23 cellular contexts compared by ENCODE assay signal in the genomic region with DNA sequence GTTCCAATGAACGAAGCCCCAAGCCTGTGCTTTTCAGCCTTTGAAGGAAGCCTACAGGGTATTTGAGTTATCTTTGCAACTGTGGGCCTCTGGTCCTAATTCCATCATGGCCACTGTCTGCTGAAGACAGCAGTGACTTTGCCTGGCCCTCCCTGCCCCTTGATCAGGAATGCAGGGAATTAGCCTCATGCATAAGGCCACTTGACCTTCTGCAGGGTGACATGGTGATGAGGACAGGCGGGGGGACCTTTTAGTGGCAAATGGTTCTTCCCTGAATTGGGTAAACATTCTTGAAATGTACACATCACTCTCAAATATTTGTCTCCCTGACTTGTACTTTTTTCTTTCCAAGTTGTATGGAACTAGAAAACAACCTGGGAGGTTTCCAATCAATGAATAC. TPM values are rescaled to one million over a fixed set of nuclear protein-coding genes. Genes with fewer than 3 reads are reported as not detected.
DNase-seq lines count a peak whose midpoint lies in the region; ATAC-seq and TF ChIP-seq lines count a peak whose summit lies in the region.
"Had no signal": no experiment of that assay in that cellular context is flagged by ENCODE, and none has a peak within 500 bp of the region (broad histone marks: within the 10 kb centered on the region; RNA-seq: fewer than 3 reads in every experiment).

No MANE protein-coding gene starts in this region.

- no peaks in the 10 kb centered on the region for H4K20me1 ChIP-seq in IMR-90 (ENCODE audit: insufficient read depth, low read length)
- H4K20me1 ChIP-seq: BLaER1 treated with 17β-estradiol and CSF1 and Interleukin-3, amounts not matched to agents 10 nM and 100 nM had no signal

- dilution Hi-C loops in IMR-90 (cut with HindIII; ENCODE audit: low sequenced_read_pairs, unreplicated experiment): no loop called here

- H3K4me1 ChIP-seq in Caco-2: peaks cover 24% of the 10 kb centered on the region
- no peaks in the 10 kb centered on the region for H3K4me1 ChIP-seq in IMR-90 (ENCODE audit: control insufficient read depth, insufficient read depth, low read length)
- no peaks in the 10 kb centered on the region for H3K4me1 ChIP-seq in trophoblast cell (ENCODE audit: control insufficient read depth in 1 of 2, insufficient read depth in 2 of 2, low read length in 2 of 2)
- H3K4me1 ChIP-seq: BLaER1 treated with 17β-estradiol and CSF1 and Interleukin-3, amounts not matched to agents 10 nM and 100 nM had no signal

- POLR2A ChIA-PET in Caco-2 (lab: Charles Lee): no interaction called here
- POLR2A ChIA-PET in IMR-90 (lab: Charles Lee; ENCODE audit: unreplicated experiment): no interaction called here

- H4K12ac ChIP-seq in trophoblast cell (ENCODE audit: low read depth, low read length): no peak overlapping the region

- H3K4me2 ChIP-seq in IMR-90 (ENCODE audit: low read depth, low read length): no peak overlapping the region
- no peak overlapping the region for H3K4me2 ChIP-seq in trophoblast cell (ENCODE audit: low read length)
- H3K4me2 ChIP-seq: BLaER1 treated with 17β-estradiol and CSF1 and Interleukin-3, amounts not matched to agents 10 nM and 100 nM had no signal

- H3K27ac Mint-ChIP-seq in Caco-2 (ENCODE audit: unreplicated experiment) (peak overlapping the region; percentile 53), natural killer cell (no peak overlapping the region)
- H3K27ac Mint-ChIP-seq in activated CD4-positive, alpha-beta T cell treated with anti-CD3 and anti-CD28 coated beads, Interleukin-2, amount 10 ng/mL, durations not matched to agents 24 days and 14 days: no peak overlapping the region
- H3K27ac Mint-ChIP-seq: B cell; CD4-positive, alpha-beta T cell; CD8-positive, alpha-beta T cell had no signal

- H3K9ac ChIP-seq in IMR-90 (ENCODE audit: low read depth, low read length) (no peak overlapping the region), trophoblast cell (ENCODE audit: low read length) (peak overlapping the region; percentile 4)
- H3K9ac ChIP-seq: BLaER1 treated with 17β-estradiol and CSF1 and Interleukin-3, amounts not matched to agents 10 nM and 100 nM had no signal

- H3K79me1 ChIP-seq in IMR-90 (ENCODE audit: low read depth in 1 of 2, low read length in 2 of 2): no peaks in the 10 kb centered on the region
- no peaks in the 10 kb centered on the region for H3K79me1 ChIP-seq in trophoblast cell (ENCODE audit: low read length)

- H3K36me3 Mint-ChIP-seq in Caco-2 (ENCODE audit: insufficient read depth, unreplicated experiment) (no peaks in the 10 kb centered on the region), natural killer cell (no peaks in the 10 kb centered on the region)
- H3K36me3 Mint-ChIP-seq in activated CD4-positive, alpha-beta T cell treated with anti-CD3 and anti-CD28 coated beads, Interleukin-2, amount 10 ng/mL, durations not matched to agents 24 days and 14 days (ENCODE audit: low read depth): peaks cover 1% of the 10 kb centered on the region
- H3K36me3 Mint-ChIP-seq: CD8-positive, alpha-beta T cell had no signal

- no peak overlapping the region for H2BK120ac ChIP-seq in IMR-90 (ENCODE audit: low read depth, low read length)
- H2BK120ac ChIP-seq in trophoblast cell (ENCODE audit: insufficient read depth, low read length, poor library complexity): no peak overlapping the region

- H3K14ac ChIP-seq in IMR-90 (replicated peaks; ENCODE audit: low read depth, low read length): no peak overlapping the region
- H3K14ac ChIP-seq in trophoblast cell (ENCODE audit: low read length): no peak overlapping the region

- no peak for TF ChIP-seq POLR2A in IMR-90 (IDR thresholded peaks at IDR 0.05; ENCODE audit: low read depth, low read length)

- no peak overlapping the region for H3K27ac ChIP-seq in IMR-90 (ENCODE audit: insufficient read depth, low read length)
- H3K27ac ChIP-seq in trophoblast cell (ENCODE audit: low read depth, low read length): no peak overlapping the region
- H3K27ac ChIP-seq: BLaER1 treated with 17β-estradiol and CSF1 and Interleukin-3, amounts not matched to agents 10 nM and 100 nM; C4-2B had no signal

- H3K23ac ChIP-seq in IMR-90 (ENCODE audit: low read depth, low read length) (no peak overlapping the region), trophoblast cell (ENCODE audit: low read length) (no peak overlapping the region)

- no peak overlapping the region for H3K18ac ChIP-seq in IMR-90 (ENCODE audit: low read depth, low read length)
- no peak overlapping the region for H3K18ac ChIP-seq in trophoblast cell (ENCODE audit: low read length)

- ATAC-seq in IMR-90 (ENCODE audit: low read depth) (no peak), GM21381 (IDR thresholded peaks at IDR 0.05; ENCODE audit: unreplicated experiment) (no peak), natural killer cell (no peak)
- ATAC-seq: CD8-positive, alpha-beta T cell had no signal

- H2BK12ac ChIP-seq in trophoblast cell (ENCODE audit: low read length): no peak overlapping the region

- H2AK5ac ChIP-seq in IMR-90 (ENCODE audit: low read depth, low read length) (no peak overlapping the region), trophoblast cell (ENCODE audit: low read length) (no peak overlapping the region)

- no peak overlapping the region for H2BK15ac ChIP-seq in IMR-90 (ENCODE audit: low read depth, low read length)

- in situ Hi-C loops in IMR-90 (cut with MboI; ENCODE audit: low sequenced_read_pairs): no loop called here

- H3K36me3 ChIP-seq in Caco-2 (ENCODE audit: control insufficient read depth, insufficient read depth, low read length) (peaks cover 2% of the 10 kb centered on the region), IMR-90 (ENCODE audit: control insufficient read depth, insufficient read depth, low read length) (no peaks in the 10 kb centered on the region), trophoblast cell (ENCODE audit: control insufficient read depth in 1 of 2, insufficient read depth in 2 of 2, low read length in 2 of 2) (no peaks in the 10 kb centered on the region)
- H3K36me3 ChIP-seq: BLaER1 treated with 17β-estradiol and CSF1 and Interleukin-3, amounts not matched to agents 10 nM and 100 nM had no signal

- CTCF ChIA-PET in Caco-2 (lab: Charles Lee) (no interaction called here), IMR-90 (lab: Yijun Ruan, JAX) (no interaction called here)

- TF ChIP-seq RAD21 in IMR-90 (IDR thresholded peaks at IDR 0.05; ENCODE audit: low read length): no peak

- H3K56ac ChIP-seq in IMR-90 (ENCODE audit: extremely low read depth, insufficient read depth, low read length): no peak overlapping the region

- H3K27me3 Mint-ChIP-seq in Caco-2 (ENCODE audit: insufficient read depth, unreplicated experiment): no peaks in the 10 kb centered on the region
- H3K27me3 Mint-ChIP-seq in activated CD4-positive, alpha-beta T cell treated with anti-CD3 and anti-CD28 coated beads, Interleukin-2, amount 10 ng/mL, durations not matched to agents 24 days and 14 days: peaks cover 39% of the 10 kb centered on the region
- H3K27me3 Mint-ChIP-seq in natural killer cell (ENCODE audit: low read depth in 2 of 2): peaks cover 22 to 27% of the 10 kb centered on the region in 2 donors

- H3K27me3 ChIP-seq in Caco-2 (replicated peaks; ENCODE audit: control insufficient read depth, insufficient read depth, low read length) (no peaks in the 10 kb centered on the region), IMR-90 (ENCODE audit: control insufficient read depth, insufficient read depth, low read length) (peaks cover 29% of the 10 kb centered on the region), trophoblast cell (ENCODE audit: insufficient read depth, low read length) (no peaks in the 10 kb centered on the region)
- H3K27me3 ChIP-seq: BLaER1 treated with 17β-estradiol and CSF1 and Interleukin-3, amounts not matched to agents 10 nM and 100 nM had no signal

- no peak for TF ChIP-seq CTCF in Caco-2 (IDR thresholded peaks at IDR 0.05; ENCODE audit: insufficient read depth in 1 of 2, low read depth in 1 of 2, low read length in 1 of 2, severe bottlenecking in 1 of 2, unreplicated experiment in 1 of 2)
- no peak for TF ChIP-seq CTCF in IMR-90 (conservative IDR thresholded peaks at IDR 0.05; ENCODE audit: low read depth, low read length)
- TF ChIP-seq CTCF in natural killer cell (IDR thresholded peaks at IDR 0.05): no peak

- peaks cover 4% of the 10 kb centered on the region; the same call in 1 of the 2 replicates for H3K9me3 ChIP-seq in Caco-2
- peaks cover 4% of the 10 kb centered on the region for H3K9me3 ChIP-seq in IMR-90 (ENCODE audit: control insufficient read depth, insufficient read depth, low read length)
- H3K9me3 ChIP-seq in trophoblast cell (ENCODE audit: insufficient read depth, low read depth, low read length): peaks cover 1% of the 10 kb centered on the region

- peak; percentile 7 for DNase-seq in AG20443 (ENCODE audit: low spot score)
- peak; percentile 80 to 89 for DNase-seq in Caco-2
- no peak for DNase-seq in IMR-90
- DNase-seq in trophoblast cell: no peak
- DNase-seq in activated CD4-positive, alpha-beta T cell treated with anti-CD3 and anti-CD28 coated beads, Interleukin-2, amount 10 ng/mL, durations not matched to agents 24 days and 14 days: no peak
- DNase-seq in natural killer cell: no peak
- DNase-seq in NCI-H526 treated with DMSO at 0.1 percent for 48 hours (lab: John Stamatoyannopoulos, UW): no peak
- DNase-seq: 8988T; ACHN; AML-193; CD4-positive, alpha-beta T cell; CD8-positive, alpha-beta T cell; DMS 273 treated with DMSO at 0.1 percent for 48 hours; DMS153; DMS53; DMS79; DND-41; EL; GDM1 had no signal

- BruUV-seq in Caco-2 (replicated peaks; lab: Mats Ljungman, UMichigan) (no TSS peak), IMR-90 (replicated peaks; lab: Mats Ljungman, UMichigan) (no TSS peak)

- H3K79me2 ChIP-seq in trophoblast cell (ENCODE audit: control insufficient read depth, insufficient read depth, low read length, poor library complexity): no peaks in the 10 kb centered on the region

- H3K4me3 Mint-ChIP-seq in Caco-2 (ENCODE audit: unreplicated experiment) (no peak overlapping the region), natural killer cell (no peak overlapping the region)
- H3K4me3 Mint-ChIP-seq in activated CD4-positive, alpha-beta T cell treated with anti-CD3 and anti-CD28 coated beads, Interleukin-2, amount 10 ng/mL, durations not matched to agents 24 days and 14 days: no peak overlapping the region
- H3K4me3 Mint-ChIP-seq: B cell; CD4-positive, alpha-beta T cell; CD8-positive, alpha-beta T cell had no signal

- peak overlapping the region; percentile 9 for H2AK9ac ChIP-seq in IMR-90 (replicated peaks; ENCODE audit: low read depth, low read length, poor library complexity)

- no peak overlapping the region for H2BK20ac ChIP-seq in IMR-90 (ENCODE audit: low read depth, low read length)

- H2BK5ac ChIP-seq in IMR-90 (ENCODE audit: low read depth, low read length, poor library complexity, severe bottlenecking) (no peak overlapping the region), trophoblast cell (ENCODE audit: low read depth, low read length, poor library complexity) (no peak overlapping the region)

- H3K4me3 ChIP-seq in Caco-2 (ENCODE audit: low read depth, low read length) (no peak overlapping the region), IMR-90 (ENCODE audit: insufficient read depth, low read depth, low read length) (no peak overlapping the region), trophoblast cell (ENCODE audit: low read depth, low read length) (no peak overlapping the region)
- H3K4me3 ChIP-seq: BLaER1 treated with 17β-estradiol and CSF1 and Interleukin-3, amounts not matched to agents 10 nM and 100 nM had no signal

- H3K9me3 Mint-ChIP-seq in Caco-2 (ENCODE audit: unreplicated experiment): peaks cover 20% of the 10 kb centered on the region
- H3K9me3 Mint-ChIP-seq in activated CD4-positive, alpha-beta T cell treated with anti-CD3 and anti-CD28 coated beads, Interleukin-2, amount 10 ng/mL, durations not matched to agents 24 days and 14 days: peaks cover 12% of the 10 kb centered on the region
- peaks cover 2% of the 10 kb centered on the region in 2 donors for H3K9me3 Mint-ChIP-seq in natural killer cell

- H2AFZ ChIP-seq in IMR-90 (replicated peaks; ENCODE audit: low read length, poor library complexity) (no peak overlapping the region), trophoblast cell (ENCODE audit: insufficient read depth, low read length, poor library complexity) (no peak overlapping the region)

- 0% methylated on average over 1 of the region's 2 CpGs; no CpG with 5 or more reads in 1 of the 2 experiments for WGBS in IMR-90 (ENCODE audit: extremely low coverage in 2 of 2, insufficient read length in 1 of 2), 2 experiments
- WGBS in trophoblast cell (ENCODE audit: extremely low coverage, insufficient coverage, insufficient read length): no CpG with 5 or more reads among the region's 2 CpGs

- H3K9me1 ChIP-seq in IMR-90 (ENCODE audit: insufficient read depth, low read length): peaks cover 3% of the 10 kb centered on the region; the same call in 1 of the 2 replicates

- H4K5ac ChIP-seq in IMR-90 (ENCODE audit: low read depth, low read length): no peak overlapping the region

- H4K91ac ChIP-seq in IMR-90 (ENCODE audit: insufficient read depth, low read depth, low read length) (no peak overlapping the region), trophoblast cell (ENCODE audit: low read depth, low read length) (no peak overlapping the region)

- H3K4ac ChIP-seq in IMR-90 (ENCODE audit: low read depth, low read length) (no peak overlapping the region), trophoblast cell (ENCODE audit: low read depth, low read length) (no peak overlapping the region)

- no peak overlapping the region for H4K8ac ChIP-seq in IMR-90 (ENCODE audit: low read depth in 2 of 2, low read length in 2 of 2)
- H4K8ac ChIP-seq in trophoblast cell (ENCODE audit: low read depth, low read length): no peak overlapping the region

- intact Hi-C loops in Caco-2 (cut with micrococcal nuclease; ENCODE audit: unreplicated experiment) (loop anchor here (1.0 kb wide), 4 partner anchors 8 to 30 kb away; no protein-coding TSS in a partner anchor), IMR-90 (cut with micrococcal nuclease) (no loop called here), natural killer cell (cut with micrococcal nuclease) (no loop called here)
- intact Hi-C loops in activated CD4-positive, alpha-beta T cell treated with anti-CD3 and anti-CD28 coated beads, Interleukin-2, amount 10 ng/mL, durations not matched to agents 24 days and 14 days (cut with micrococcal nuclease): no loop called here

- H3K4me1 Mint-ChIP-seq in Caco-2 (ENCODE audit: low read depth, unreplicated experiment): peaks cover 5% of the 10 kb centered on the region
- H3K4me1 Mint-ChIP-seq in activated CD4-positive, alpha-beta T cell treated with anti-CD3 and anti-CD28 coated beads, Interleukin-2, amount 10 ng/mL, durations not matched to agents 24 days and 14 days: peaks cover under 1% of the 10 kb centered on the region
- H3K4me1 Mint-ChIP-seq in natural killer cell: no peaks in the 10 kb centered on the region
- H3K4me1 Mint-ChIP-seq: B cell had no signal

RNA-seq across cellular contexts. Expression of gene XPA, which starts 25.2 kb away (rescaled TPM):
- total RNA-seq in Caco-2 (2022) (15.6 and 18.8 TPM in 2 replicates), IMR-90 (2012; rRNA removed) (1.4 and 4.4 TPM in 2 replicates), natural killer cell (10 to 100 TPM; 21.7 to 28.4 (median 25.6) TPM)
- 1.9 and 2.2 TPM in 2 replicates for polyA plus RNA-seq in IMR-90 (2012; rRNA removed)
- polyA plus RNA-seq in IMR-90 (2012; cell fraction: cytosol; rRNA removed): 1.2 and 1.5 TPM in 2 replicates
- polyA plus RNA-seq in IMR-90 (2012; cell fraction: nucleus; rRNA removed; ENCODE audit: low replicate concordance): 0.65 and 1.9 TPM in 2 replicates
- polyA plus RNA-seq in trophoblast cell (2013): 8.6 and 9.0 TPM in 2 replicates
- 8.9 and 12.0 TPM in 2 replicates for total RNA-seq in activated CD4-positive, alpha-beta T cell treated with anti-CD3 and anti-CD28 coated beads, Interleukin-2, amount 10 ng/mL, durations not matched to agents 24 days and 14 days

Comparison
In these comparisons a context has a peak if more than half of its experiments do, and no peak if none do; other contexts are left out.
1. DNase-seq: peak in AG20443 (single experiment) and Caco-2 (2 of 2); none in IMR-90 (single experiment), trophoblast cell (0 of 2), activated CD4-positive, alpha-beta T cell treated with anti-CD3 and anti-CD28 coated beads, Interleukin-2, amount 10 ng/mL, durations not matched to agents 24 days and 14 days (single experiment), natural killer cell (single experiment) and NCI-H526 treated with DMSO at 0.1 percent for 48 hours (single experiment).